In the genomic region with DNA sequence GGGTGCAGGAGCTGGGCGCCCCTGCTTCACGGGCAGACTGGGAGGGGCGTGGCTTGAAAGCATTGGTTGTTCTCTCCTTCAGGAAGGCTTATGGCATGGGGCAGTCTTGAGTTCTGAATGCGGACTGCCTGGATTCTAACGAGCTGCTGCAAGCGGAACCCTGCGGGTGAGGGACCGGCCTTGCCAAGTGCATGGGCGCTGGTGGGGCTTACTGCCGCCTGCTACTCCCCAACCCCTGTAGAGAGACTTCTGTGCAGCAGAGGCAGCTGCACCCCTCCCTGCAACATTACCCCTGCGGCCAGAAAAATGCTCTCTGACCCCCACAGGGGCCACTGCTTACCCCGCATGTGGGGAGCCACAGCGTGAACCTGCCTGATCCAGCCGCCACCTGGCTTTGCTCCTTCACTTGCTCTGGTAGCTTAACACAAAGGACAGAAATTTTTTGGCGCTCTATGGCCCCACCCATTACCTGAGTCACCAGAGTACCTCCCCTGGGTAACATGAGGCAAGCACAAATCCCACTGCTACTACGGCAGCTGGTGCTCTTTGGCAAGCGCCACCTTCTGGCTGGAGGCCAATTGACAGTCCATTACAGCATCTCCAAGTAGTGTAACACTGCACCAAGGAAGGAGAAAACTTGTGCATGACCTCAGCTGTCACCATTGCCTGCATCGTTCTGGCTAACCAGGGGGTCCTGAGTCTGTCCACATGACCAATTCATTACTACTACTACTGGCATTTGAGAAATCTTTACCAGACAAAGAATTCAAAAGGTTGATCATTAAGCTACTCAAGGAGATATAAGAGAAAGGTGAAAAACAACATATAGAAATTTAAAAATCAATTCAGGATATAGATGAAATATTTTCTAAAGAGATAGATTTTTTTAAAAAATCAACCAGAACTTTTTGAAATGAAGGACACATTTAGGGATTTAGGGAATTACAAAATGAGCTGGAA, we compare ENCODE assay signal across 8 cellular contexts. TPM values are rescaled to one million over a fixed set of nuclear protein-coding genes. Genes with fewer than 3 reads are reported as not detected.
DNase-seq lines count a peak whose midpoint lies in the region; ATAC-seq and TF ChIP-seq lines count a peak whose summit lies in the region.

No MANE protein-coding gene starts in this region.

- H4K8ac ChIP-seq in trophoblast cell (ENCODE audit: low read depth, low read length), result peak overlapping the region; percentile 76

- no peaks in the 10 kb centered on the region for H3K36me3 ChIP-seq in heart left ventricle
- peaks cover 0 to 3% of the 10 kb centered on the region in 2 experiments for H3K36me3 ChIP-seq in trophoblast cell (ENCODE audit: control insufficient read depth in 1 of 2, insufficient read depth in 2 of 2, low read length in 2 of 2)
- H3K36me3 ChIP-seq in transverse colon, result no peaks in the 10 kb centered on the region

- peaks cover 0 to 12% (median 3%) of the 10 kb centered on the region in 12 donors for H3K4me1 ChIP-seq in heart left ventricle
- peaks cover 0 to 6% of the 10 kb centered on the region in 2 experiments for H3K4me1 ChIP-seq in trophoblast cell (ENCODE audit: control insufficient read depth in 1 of 2, insufficient read depth in 2 of 2, low read length in 2 of 2)
- H3K4me1 ChIP-seq in transverse colon, result peaks cover 0 to 8% (median 3%) of the 10 kb centered on the region in 4 donors

- peak overlapping the region; percentile 70 for H2BK5ac ChIP-seq in trophoblast cell (ENCODE audit: low read depth, low read length, poor library complexity)

- H3K27me3 Mint-ChIP-seq in IgD-negative memory B cell, result peaks cover 24% of the 10 kb centered on the region
- H3K27me3 Mint-ChIP-seq in activated naive CD8-positive, alpha-beta T cell, result peaks cover 13% of the 10 kb centered on the region

- TF ChIP-seq EP300 in transverse colon (IDR thresholded peaks at IDR 0.05; ENCODE audit: low read depth), result no peak

- H2AK5ac ChIP-seq in trophoblast cell (ENCODE audit: low read length), result no peak overlapping the region

- H3K36me3 Mint-ChIP-seq in IgD-negative memory B cell, result peaks cover 4% of the 10 kb centered on the region
- H3K36me3 Mint-ChIP-seq in activated naive CD8-positive, alpha-beta T cell, result peaks cover 2% of the 10 kb centered on the region

- DNase-seq in DMS53 treated with DMSO at 0.1 percent for 48 hours (lab: John Stamatoyannopoulos, UW; ENCODE audit: unreplicated experiment) (peak; percentile 57), SK-N-DZ (ENCODE audit: low spot score) (peak; percentile 92), heart left ventricle (peak; percentile 76 to 89 (median 84)), trophoblast cell (peak; percentile 98), transverse colon (peak; percentile 93)

- peaks cover 0 to 3% (median 0%) of the 10 kb centered on the region in 3 donors for H3K9me3 Mint-ChIP-seq in IgD-negative memory B cell
- peaks cover 6% of the 10 kb centered on the region for H3K9me3 Mint-ChIP-seq in activated naive CD8-positive, alpha-beta T cell (ENCODE audit: low read depth)

- TF ChIP-seq CTCF in heart left ventricle (IDR thresholded peaks at IDR 0.05), result peak in 11 of 12 donors; percentile 21 to 53 (median 37)
- TF ChIP-seq CTCF in transverse colon (IDR thresholded peaks at IDR 0.05), result peak; percentile 26 to 59 (median 51)

- ATAC-seq in GM21528 (IDR thresholded peaks at IDR 0.05; ENCODE audit: low FRiP score, unreplicated experiment), result peak; percentile 99
- peak; percentile 85 to 93 (median 92) for ATAC-seq in heart left ventricle

- H3K27ac ChIP-seq in heart left ventricle (peak overlapping the region in 3 of 12 donors; percentile 7 to 39 (median 17)), trophoblast cell (ENCODE audit: low read depth, low read length) (peak overlapping the region; percentile 18), transverse colon (peak overlapping the region; percentile 53 to 79 (median 71))

- peaks cover 4% of the 10 kb centered on the region for H3K79me1 ChIP-seq in trophoblast cell (ENCODE audit: low read length)

- peak overlapping the region; percentile 86 for H3K9ac ChIP-seq in trophoblast cell (ENCODE audit: low read length)

- H3K9me3 ChIP-seq in heart left ventricle (peaks cover 0 to 17% (median 0%) of the 10 kb centered on the region in 12 donors), trophoblast cell (ENCODE audit: insufficient read depth, low read depth, low read length) (peaks cover 2% of the 10 kb centered on the region), transverse colon (no peaks in the 10 kb centered on the region)

- peak overlapping the region; percentile 47 for H2AFZ ChIP-seq in trophoblast cell (ENCODE audit: insufficient read depth, low read length, poor library complexity)

- in situ Hi-C loops in transverse colon (cut with MboI; ENCODE audit: low pct_ligation_motif_present in 1 of 4, low pct_unique_long_range_greater_than_20kb in 1 of 4, low sequenced_read_pairs in 3 of 4), result loop anchor here in 3 of 4 donors (10.0 to 25.0 kb wide), 5 partner anchors 165 to 715 kb away; partner anchors contain the start of gene TGIF1 (in 1 of the 3)

- H4K12ac ChIP-seq in trophoblast cell (ENCODE audit: low read depth, low read length), result peak overlapping the region; percentile 54

- peak overlapping the region; percentile 90 to 98 (median 96) for H3K4me3 Mint-ChIP-seq in IgD-negative memory B cell
- H3K4me3 Mint-ChIP-seq in activated naive CD8-positive, alpha-beta T cell, result peak overlapping the region; percentile 97

- H3K79me2 ChIP-seq in trophoblast cell (ENCODE audit: control insufficient read depth, insufficient read depth, low read length, poor library complexity), result peaks cover 3% of the 10 kb centered on the region

- H3K27me3 ChIP-seq in heart left ventricle (peaks cover 0 to 4% (median 0%) of the 10 kb centered on the region in 9 donors), trophoblast cell (ENCODE audit: insufficient read depth, low read length) (no peaks in the 10 kb centered on the region), transverse colon (peaks cover 16% of the 10 kb centered on the region)

- H2BK12ac ChIP-seq in trophoblast cell (ENCODE audit: low read length), result no peak overlapping the region

- WGBS in heart left ventricle, 4 donors, result 3 to 10% (median 7%) methylated on average over 10 to 18 of the region's 18 CpGs
- no CpG with 5 or more reads among the region's 18 CpGs for WGBS in trophoblast cell (ENCODE audit: extremely low coverage, insufficient coverage, insufficient read length)
- WGBS in transverse colon (ENCODE audit: low coverage in 1 of 2), 2 donors, result 8 to 20% methylated on average over 1 to 12 of the region's 18 CpGs

- H3K18ac ChIP-seq in trophoblast cell (ENCODE audit: low read length), result peak overlapping the region; percentile 69

- peak overlapping the region; percentile 15 to 76 (median 55) for H3K4me3 ChIP-seq in heart left ventricle
- peak overlapping the region; percentile 87 for H3K4me3 ChIP-seq in trophoblast cell (ENCODE audit: low read depth, low read length)
- H3K4me3 ChIP-seq in transverse colon, result peak overlapping the region; percentile 30 to 59 (median 50)

- H3K4ac ChIP-seq in trophoblast cell (ENCODE audit: low read depth, low read length), result peak overlapping the region; percentile 57

- peak overlapping the region; percentile 71 for H3K4me2 ChIP-seq in trophoblast cell (ENCODE audit: low read length)

- no peak for TF ChIP-seq POLR2A in heart left ventricle (IDR thresholded peaks at IDR 0.05)
- no peak for TF ChIP-seq POLR2A in transverse colon (IDR thresholded peaks at IDR 0.05)

- H3K14ac ChIP-seq in trophoblast cell (ENCODE audit: low read length), result peak overlapping the region; percentile 86

- peaks cover 0 to 3% (median 3%) of the 10 kb centered on the region in 3 donors for H3K4me1 Mint-ChIP-seq in IgD-negative memory B cell
- H3K4me1 Mint-ChIP-seq in activated naive CD8-positive, alpha-beta T cell (ENCODE audit: low read depth), result peaks cover 7% of the 10 kb centered on the region

- no peak overlapping the region for H3K23ac ChIP-seq in trophoblast cell (ENCODE audit: low read length)

- H2BK120ac ChIP-seq in trophoblast cell (ENCODE audit: insufficient read depth, low read length, poor library complexity), result peak overlapping the region; percentile 47

- H3K27ac Mint-ChIP-seq in IgD-negative memory B cell, result peak overlapping the region in 1 of 3 donors; percentile 67
- H3K27ac Mint-ChIP-seq in activated naive CD8-positive, alpha-beta T cell, result peak overlapping the region; percentile 92

- intact Hi-C loops in heart left ventricle (cut with DNase I), result loop anchor here in 2 of 10 donors (5.0 kb wide), 2 partner anchors 140 to 365 kb away; no protein-coding TSS in a partner anchor
- intact Hi-C loops in transverse colon (cut with DNase I; ENCODE audit: low total_unique reads), result no loop called here

- H4K91ac ChIP-seq in trophoblast cell (ENCODE audit: low read depth, low read length), result peak overlapping the region; percentile 89

RNA-seq across cellular contexts. Expression of gene MYL12B, which starts 35.4 kb away (rescaled TPM):
- 637 TPM for polyA plus RNA-seq in IgD-negative memory B cell
- 192 and 227 TPM in 2 replicates for polyA plus RNA-seq in SK-N-DZ (2014; cell fraction: cytosol; rRNA removed)
- polyA plus RNA-seq in SK-N-DZ (2014; cell fraction: nucleus; rRNA removed), result 87.8 and 109 TPM in 2 replicates
- total RNA-seq in heart left ventricle, result 100 to 1,000 TPM; 185 to 292 (median 210) TPM
- polyA plus RNA-seq in heart left ventricle, result 100 to 1,000 TPM; 317 to 462 TPM
- polyA plus RNA-seq in trophoblast cell (2013), result 559 and 577 TPM in 2 replicates
- total RNA-seq in transverse colon, result 100 to 1,000 TPM in 3 of 4 donors, 10 to 100 TPM in 1; 78.2 to 558 (median 337) TPM

RNA-seq across cellular contexts. Expression of gene MYL12A, which starts 49.7 kb away (rescaled TPM):
- polyA plus RNA-seq in IgD-negative memory B cell, result 1,599 TPM
- 113 and 122 TPM in 2 replicates for polyA plus RNA-seq in SK-N-DZ (2014; cell fraction: cytosol; rRNA removed)
- 67.1 and 86.3 TPM in 2 replicates for polyA plus RNA-seq in SK-N-DZ (2014; cell fraction: nucleus; rRNA removed)
- 1,000 to 10,000 TPM; 1,642 to 7,537 (median 4,549) TPM for total RNA-seq in heart left ventricle
- polyA plus RNA-seq in heart left ventricle, result 1,000 to 10,000 TPM; 2,104 to 2,994 TPM
- 475 and 498 TPM in 2 replicates for polyA plus RNA-seq in trophoblast cell (2013)
- total RNA-seq in transverse colon, result 100 to 1,000 TPM; 257 to 511 (median 338) TPM
